1 cellular context compared by ENCODE assay signal in genomic region chr16:57263585-57264351, GRCh38.
TF ChIP-seq lines count a peak whose summit lies in the region.

No MANE protein-coding gene starts in this region.

TF ChIP-seq in HepG2, 621 proteins besides CTCF, POLR2A, EP300 and RAD21:
- no peak for TF ChIP-seq SIN3B (IDR thresholded peaks at IDR 0.05; ENCODE audit: low read length)
- TF ChIP-seq ZNF724P (CRISPR knock-in tag; IDR thresholded peaks at IDR 0.05; ENCODE audit: borderline replicate concordance) = no peak
- TF ChIP-seq ZNF512B (CRISPR knock-in tag; IDR thresholded peaks at IDR 0.05; ENCODE audit: borderline replicate concordance) = no peak
- no peak for TF ChIP-seq NFYC (CRISPR knock-in tag; IDR thresholded peaks at IDR 0.05)
- no peak for TF ChIP-seq ZBTB2 (CRISPR knock-in tag; IDR thresholded peaks at IDR 0.05; ENCODE audit: low read depth)
- TF ChIP-seq ZSCAN25 (CRISPR knock-in tag; IDR thresholded peaks at IDR 0.05) = no peak
- no peak for TF ChIP-seq TP53 (CRISPR knock-in tag; conservative IDR thresholded peaks at IDR 0.05)
- TF ChIP-seq MXD4 (CRISPR knock-in tag; IDR thresholded peaks at IDR 0.05) = no peak
- TF ChIP-seq ZNF775 (CRISPR knock-in tag; IDR thresholded peaks at IDR 0.05; ENCODE audit: borderline replicate concordance) = no peak
- no peak for TF ChIP-seq CSRNP1 (CRISPR knock-in tag; IDR thresholded peaks at IDR 0.05)
- TF ChIP-seq ZNF83 (CRISPR knock-in tag; IDR thresholded peaks at IDR 0.05; ENCODE audit: borderline replicate concordance) = no peak
- no peak for TF ChIP-seq ZNF552 (CRISPR knock-in tag; IDR thresholded peaks at IDR 0.05; ENCODE audit: borderline replicate concordance)
